1 cellular context compared by ENCODE assay signal in genomic region chr20:35878113-35878620, GRCh38.
TF ChIP-seq lines count a peak whose summit lies in the region.

No MANE protein-coding gene starts in this region.

TF ChIP-seq in IMR-90, 13 proteins besides CTCF, POLR2A, EP300 and RAD21:
- TF ChIP-seq SMC3 (IDR thresholded peaks at IDR 0.05; ENCODE audit: low read depth, low read length): no peak
- TF ChIP-seq FOS (IDR thresholded peaks at IDR 0.05; ENCODE audit: low read depth, low read length): no peak
- no peak for TF ChIP-seq RFX5 (IDR thresholded peaks at IDR 0.05; ENCODE audit: low read depth, low read length)
- no peak for TF ChIP-seq MAZ (IDR thresholded peaks at IDR 0.05; ENCODE audit: borderline replicate concordance, low read depth, low read length)
- no peak for TF ChIP-seq MXI1 (IDR thresholded peaks at IDR 0.05; ENCODE audit: borderline replicate concordance, low read depth, low read length)
- TF ChIP-seq CEBPB (IDR thresholded peaks at IDR 0.05; ENCODE audit: low read depth, low read length): no peak
- no peak for TF ChIP-seq NFE2L2 (IDR thresholded peaks at IDR 0.05; ENCODE audit: low read depth, low read length)
- no peak for TF ChIP-seq RCOR1 (IDR thresholded peaks at IDR 0.05; ENCODE audit: insufficient replicate concordance, low read length)
- no peak for TF ChIP-seq MAFK (IDR thresholded peaks at IDR 0.05; ENCODE audit: low read depth, low read length)
- no peak for TF ChIP-seq ELK1 (IDR thresholded peaks at IDR 0.05; ENCODE audit: borderline replicate concordance, low read depth, low read length)
- no peak for TF ChIP-seq BHLHE40 (IDR thresholded peaks at IDR 0.05; ENCODE audit: low read depth, low read length)
- TF ChIP-seq CHD1 (IDR thresholded peaks at IDR 0.05; ENCODE audit: low read depth, low read length): no peak
- TF ChIP-seq USF2 (IDR thresholded peaks at IDR 0.05; ENCODE audit: low read depth, low read length): no peak
TF ChIP-seq in IMR-90: peak in this region for 0.
